ENCODE assay signal across 24 cellular contexts in genomic region chr13:62696490-62696889, GRCh38.
"Had no signal": no experiment of that assay in that cellular context is flagged by ENCODE, and none has a peak within 500 bp of the region (broad histone marks: within the 10 kb centered on the region; RNA-seq: fewer than 3 reads in every experiment).

No MANE protein-coding gene starts in this region.

- H3K27ac ChIP-seq: brain microvascular endothelial cell, coronary artery, dorsolateral prefrontal cortex, WERI-Rb-1 had no signal

- ATAC-seq: activated CD4-positive, CD25-positive, alpha-beta regulatory T cell treated with anti-CD3 and anti-CD28 coated beads, Interleukin-2, amount 50 U/mL, for 24 hours; activated CD8-positive, alpha-beta T cell treated with anti-CD3 and anti-CD28 coated beads for 36 hours; esophagus mucosa had no signal

- H3K36me3 ChIP-seq: brain microvascular endothelial cell, WERI-Rb-1 had no signal

- H3K4me3 ChIP-seq: coronary artery, dorsolateral prefrontal cortex had no signal

- H3K27me3 ChIP-seq: brain microvascular endothelial cell, dorsolateral prefrontal cortex had no signal

- DNase-seq: activated B cell treated with CpG ODN at 0.5 μM for 24 hours; activated CD4-positive, alpha-beta T cell treated with anti-CD3 and anti-CD28 coated beads for 48 hours; activated CD4-positive, alpha-beta T cell treated with anti-CD3 and anti-CD28 coated beads, Interleukin-2, amount 50 U/mL, for 1 hour; activated CD4-positive, alpha-beta T cell treated with anti-CD3 and anti-CD28 coated beads, Interleukin-2, amount 50 U/mL, for 48 hours; activated CD8-positive, alpha-beta memory T cell treated with anti-CD3 and anti-CD28 coated beads for 24 hours; activated CD8-positive, alpha-beta T cell treated with anti-CD3 and anti-CD28 coated beads for 36 hours; activated effector memory CD4-positive, alpha-beta T cell treated with anti-CD3 and anti-CD28 coated beads, Interleukin-2, amount 50 U/mL, for 16 hours; activated naive CD4-positive, alpha-beta T cell treated with anti-CD3 and anti-CD28 coated beads for 36 hours; activated naive CD8-positive, alpha-beta T cell treated with anti-CD3 and anti-CD28 coated beads for 36 hours; activated T-cell treated with anti-CD3 and anti-CD28 coated beads, Interleukin-2, amount 50 U/mL, for 1 hour; activated T-cell treated with anti-CD3 and anti-CD28 coated beads, Interleukin-2, amount 50 U/mL, for 48 hours; anterior cingulate cortex; brain microvascular endothelial cell; dorsolateral prefrontal cortex; effector memory CD4-positive, alpha-beta T cell; endodermal cell; foreskin fibroblast; head of caudate nucleus; hippocampal formation; T1000; WERI-Rb-1 had no signal
